ENCODE assay signal across 8 cellular contexts in the genomic region with DNA sequence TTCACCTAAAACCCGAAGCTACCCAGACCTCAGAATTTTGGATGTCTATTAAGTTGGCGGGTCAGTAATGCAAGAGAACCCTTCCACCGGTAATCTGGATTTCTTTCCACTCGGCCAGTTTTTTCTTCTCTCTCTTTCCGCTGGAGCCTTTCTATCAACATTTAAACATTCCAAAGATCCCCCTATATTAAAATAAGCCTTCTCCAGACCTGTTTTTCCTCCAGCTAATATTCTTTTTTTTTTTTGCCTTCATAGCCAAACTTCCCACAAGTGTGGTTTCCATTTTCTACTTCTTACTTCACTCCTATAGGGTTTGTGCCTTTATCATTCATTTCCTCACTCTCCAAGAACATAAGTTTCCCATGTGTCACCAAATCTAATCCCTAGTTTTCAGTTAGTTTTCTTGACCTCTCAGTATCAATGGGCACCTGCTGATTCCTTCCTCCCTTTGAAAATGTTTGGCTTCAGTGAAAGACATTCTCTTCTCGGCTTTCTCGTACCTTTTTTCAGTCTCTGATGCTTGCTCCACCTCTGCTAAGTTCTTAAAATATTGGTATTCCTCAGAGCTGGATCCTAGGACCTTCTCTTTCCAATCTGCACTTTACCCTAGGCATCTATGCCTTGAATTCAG. TPM values are rescaled to one million over a fixed set of nuclear protein-coding genes. Genes with fewer than 3 reads are reported as not detected.
DNase-seq lines count a peak whose midpoint lies in the region; ATAC-seq lines count a peak whose summit lies in the region.

No MANE protein-coding gene starts in this region.

- H3K9me3 Mint-ChIP-seq in activated T-helper 17 cell treated with anti-CD3 and anti-CD28 coated beads, Interleukin-2, amount 50 U/mL, for 72 hours = peaks cover 3% of the 10 kb centered on the region

- DNase-seq in NCI-H2227 treated with DMSO at 0.1 percent for 48 hours (lab: John Stamatoyannopoulos, UW) = peak; percentile 36
- no peak for DNase-seq in NCI-H2227 (lab: John Stamatoyannopoulos, UW; ENCODE audit: unreplicated experiment)
- no peak for DNase-seq in islet precursor cell
- DNase-seq in GDM1 (lab: John Stamatoyannopoulos, UW) = no peak

- no peaks in the 10 kb centered on the region for H3K27me3 Mint-ChIP-seq in activated T-helper 17 cell treated with anti-CD3 and anti-CD28 coated beads, Interleukin-2, amount 50 U/mL, for 72 hours

- H3K4me3 ChIP-seq in iPS-18a (ENCODE audit: low read length) (peak overlapping the region; percentile 80), stomach smooth muscle (ENCODE audit: low read length in 2 of 2) (peak overlapping the region; percentile 68 to 88)

- H3K27ac ChIP-seq in iPS-18a (ENCODE audit: low read length) (peak overlapping the region; percentile 68), stomach smooth muscle (ENCODE audit: low read length) (peak overlapping the region; percentile 100)

- H3K9me3 ChIP-seq in iPS-18a (ENCODE audit: control insufficient read depth, low read depth, low read length) = no peaks in the 10 kb centered on the region
- H3K9me3 ChIP-seq in stomach smooth muscle (ENCODE audit: control insufficient read depth in 2 of 2, low read length in 2 of 2) = no peaks in the 10 kb centered on the region

- ATAC-seq in activated T-helper 17 cell treated with anti-CD3 and anti-CD28 coated beads, Interleukin-2, amount 50 U/mL, for 72 hours (replicated peaks) = no peak
- no peak for ATAC-seq in HG03469 (IDR thresholded peaks at IDR 0.05; ENCODE audit: unreplicated experiment)

- peaks cover 24% of the 10 kb centered on the region for H3K36me3 ChIP-seq in iPS-18a (ENCODE audit: control insufficient read depth, low read depth, low read length)
- H3K36me3 ChIP-seq in stomach smooth muscle (ENCODE audit: control insufficient read depth in 2 of 2, insufficient read depth in 2 of 2, low read length in 2 of 2) = peaks cover 21 to 27% of the 10 kb centered on the region in 2 donors

- H3K27me3 ChIP-seq in iPS-18a (ENCODE audit: control insufficient read depth, insufficient read depth, low read length) = no peaks in the 10 kb centered on the region
- H3K27me3 ChIP-seq in stomach smooth muscle (ENCODE audit: control insufficient read depth in 1 of 2, insufficient read depth in 2 of 2, low read length in 2 of 2) = no peaks in the 10 kb centered on the region

- H3K27ac Mint-ChIP-seq in activated T-helper 17 cell treated with anti-CD3 and anti-CD28 coated beads, Interleukin-2, amount 50 U/mL, for 72 hours = peak overlapping the region; percentile 96

- peak overlapping the region; percentile 92 for H3K4me3 Mint-ChIP-seq in activated T-helper 17 cell treated with anti-CD3 and anti-CD28 coated beads, Interleukin-2, amount 50 U/mL, for 72 hours

- H3K9ac ChIP-seq in iPS-18a (ENCODE audit: low read length) (peak overlapping the region; percentile 89), stomach smooth muscle (ENCODE audit: low read length in 2 of 2) (peak overlapping the region; percentile 74 to 99)

- no peaks in the 10 kb centered on the region for H3K4me1 ChIP-seq in iPS-18a (ENCODE audit: control insufficient read depth, low read depth, low read length)
- peaks cover 25% of the 10 kb centered on the region for H3K4me1 ChIP-seq in stomach smooth muscle (ENCODE audit: control insufficient read depth, insufficient read depth, low read length)

- peaks cover 32% of the 10 kb centered on the region for H3K4me1 Mint-ChIP-seq in activated T-helper 17 cell treated with anti-CD3 and anti-CD28 coated beads, Interleukin-2, amount 50 U/mL, for 72 hours

- H3K36me3 Mint-ChIP-seq in activated T-helper 17 cell treated with anti-CD3 and anti-CD28 coated beads, Interleukin-2, amount 50 U/mL, for 72 hours (ENCODE audit: low read depth) = peaks cover 53% of the 10 kb centered on the region

RNA-seq across cellular contexts. Expression of a gene that starts 0.6 kb away (rescaled TPM):
- 10 to 100 TPM; 36.6 to 45.7 TPM for total RNA-seq in activated T-helper 17 cell treated with anti-CD3 and anti-CD28 coated beads, Interleukin-2, amount 50 U/mL, for 72 hours

RNA-seq across cellular contexts. Expression of a gene that starts 13.4 kb away (rescaled TPM):
- 100 to 1,000 TPM in 1 of 2 donors, 10 to 100 TPM in 1; 64.3 to 132 TPM for total RNA-seq in activated T-helper 17 cell treated with anti-CD3 and anti-CD28 coated beads, Interleukin-2, amount 50 U/mL, for 72 hours

RNA-seq across cellular contexts. Expression of a gene that starts 13.7 kb away (rescaled TPM):
- 10 to 100 TPM; 11.1 to 14.6 TPM for total RNA-seq in activated T-helper 17 cell treated with anti-CD3 and anti-CD28 coated beads, Interleukin-2, amount 50 U/mL, for 72 hours

RNA-seq across cellular contexts. Expression of a gene that starts 44.4 kb away (rescaled TPM):
- under 1 TPM in 1 of 2 donors, not detected in 1; 0.04 TPM for total RNA-seq in activated T-helper 17 cell treated with anti-CD3 and anti-CD28 coated beads, Interleukin-2, amount 50 U/mL, for 72 hours
